8 cellular contexts compared by ENCODE assay signal in genomic region chr2:65436169-65436824, GRCh38.
A peak's percentile ranks its signal among the peaks of the same experiment; 100 is the strongest.
DNase-seq lines count a peak whose midpoint lies in the region; ATAC-seq and TF ChIP-seq lines count a peak whose summit lies in the region.

No MANE protein-coding gene starts in this region.

- peak; percentile 98 for DNase-seq in AG10803 (ENCODE audit: low read depth)
- peak; percentile 54 for DNase-seq in NCI-H2171 (lab: John Stamatoyannopoulos, UW)
- peak; percentile 97 for DNase-seq in coronary artery (ENCODE audit: low spot score)
- peak; percentile 36 to 44 for DNase-seq in stimulated activated CD4-positive, alpha-beta T cell treated with anti-CD3 and anti-CD28 coated beads, Interleukin-2, amount 100 ng/mL, for 24 hours

- H3K27ac ChIP-seq in coronary artery (peak overlapping the region; percentile 95 to 97), layer of hippocampus (ENCODE audit: low read depth, low read length) (peak overlapping the region; percentile 89)

- no peaks in the 10 kb centered on the region for H3K27me3 ChIP-seq in layer of hippocampus (ENCODE audit: control insufficient read depth, insufficient read depth, low read length)

- peak; percentile 31 for ATAC-seq in GM18867 (IDR thresholded peaks at IDR 0.05; ENCODE audit: unreplicated experiment)
- ATAC-seq in HG03064 (IDR thresholded peaks at IDR 0.05; ENCODE audit: low read depth, unreplicated experiment), result peak; percentile 34

- peak overlapping the region; percentile 72 for H3K4me3 ChIP-seq in AG10803 (ENCODE audit: low read length)
- H3K4me3 ChIP-seq in WI38 (ENCODE audit: low read depth, low read length), result peak overlapping the region; percentile 70
- H3K4me3 ChIP-seq in coronary artery, result peak overlapping the region; percentile 83

- no peak for TF ChIP-seq CTCF in AG10803 (conservative IDR thresholded peaks at IDR 0.05; ENCODE audit: low read length)
- TF ChIP-seq CTCF in WI38 (IDR thresholded peaks at IDR 0.05; ENCODE audit: low read depth, low read length), result no peak
- no peak for TF ChIP-seq CTCF in coronary artery (IDR thresholded peaks at IDR 0.05)

Comparison
In these comparisons a context has a peak if more than half of its experiments do, and no peak if none do; other contexts are left out.
1. Peak in every context shown above with its lines: DNase-seq, ATAC-seq, H3K4me3 ChIP-seq and H3K27ac ChIP-seq.
2. DNase-seq: peak in every context shown above with its lines; median percentile 98 in AG10803; 97 in coronary artery; 54 in NCI-H2171; 40 in stimulated activated CD4-positive, alpha-beta T cell treated with anti-CD3 and anti-CD28 coated beads, Interleukin-2, amount 100 ng/mL, for 24 hours.